2 cellular contexts compared by ENCODE assay signal in genomic region chr4:26094076-26094475, GRCh38.
TF ChIP-seq lines count a peak whose summit lies in the region.

No MANE protein-coding gene starts in this region.

TF ChIP-seq in GM23338, 12 proteins besides CTCF, POLR2A, EP300 and RAD21:
- no peak for TF ChIP-seq ZNF331 (CRISPR knock-in tag; IDR thresholded peaks at IDR 0.05; ENCODE audit: low read depth)
- TF ChIP-seq EZH2phosphoT487 (IDR thresholded peaks at IDR 0.05; ENCODE audit: unreplicated experiment): no peak
- TF ChIP-seq ZNF114 (CRISPR knock-in tag; IDR thresholded peaks at IDR 0.05): no peak
- no peak for TF ChIP-seq JUNB (IDR thresholded peaks at IDR 0.05; ENCODE audit: unreplicated experiment)
- TF ChIP-seq NANOG (IDR thresholded peaks at IDR 0.05; ENCODE audit: borderline replicate concordance): no peak
- TF ChIP-seq STAT1 (IDR thresholded peaks at IDR 0.05; ENCODE audit: unreplicated experiment): no peak
- no peak for TF ChIP-seq ZNF462 (CRISPR knock-in tag; IDR thresholded peaks at IDR 0.05)
- TF ChIP-seq POLR2AphosphoS5 (IDR thresholded peaks at IDR 0.05; ENCODE audit: low read depth): no peak
- TF ChIP-seq CREB1 (CRISPR knock-in tag; IDR thresholded peaks at IDR 0.05; ENCODE audit: low read depth): no peak
- TF ChIP-seq, protein P1, sequence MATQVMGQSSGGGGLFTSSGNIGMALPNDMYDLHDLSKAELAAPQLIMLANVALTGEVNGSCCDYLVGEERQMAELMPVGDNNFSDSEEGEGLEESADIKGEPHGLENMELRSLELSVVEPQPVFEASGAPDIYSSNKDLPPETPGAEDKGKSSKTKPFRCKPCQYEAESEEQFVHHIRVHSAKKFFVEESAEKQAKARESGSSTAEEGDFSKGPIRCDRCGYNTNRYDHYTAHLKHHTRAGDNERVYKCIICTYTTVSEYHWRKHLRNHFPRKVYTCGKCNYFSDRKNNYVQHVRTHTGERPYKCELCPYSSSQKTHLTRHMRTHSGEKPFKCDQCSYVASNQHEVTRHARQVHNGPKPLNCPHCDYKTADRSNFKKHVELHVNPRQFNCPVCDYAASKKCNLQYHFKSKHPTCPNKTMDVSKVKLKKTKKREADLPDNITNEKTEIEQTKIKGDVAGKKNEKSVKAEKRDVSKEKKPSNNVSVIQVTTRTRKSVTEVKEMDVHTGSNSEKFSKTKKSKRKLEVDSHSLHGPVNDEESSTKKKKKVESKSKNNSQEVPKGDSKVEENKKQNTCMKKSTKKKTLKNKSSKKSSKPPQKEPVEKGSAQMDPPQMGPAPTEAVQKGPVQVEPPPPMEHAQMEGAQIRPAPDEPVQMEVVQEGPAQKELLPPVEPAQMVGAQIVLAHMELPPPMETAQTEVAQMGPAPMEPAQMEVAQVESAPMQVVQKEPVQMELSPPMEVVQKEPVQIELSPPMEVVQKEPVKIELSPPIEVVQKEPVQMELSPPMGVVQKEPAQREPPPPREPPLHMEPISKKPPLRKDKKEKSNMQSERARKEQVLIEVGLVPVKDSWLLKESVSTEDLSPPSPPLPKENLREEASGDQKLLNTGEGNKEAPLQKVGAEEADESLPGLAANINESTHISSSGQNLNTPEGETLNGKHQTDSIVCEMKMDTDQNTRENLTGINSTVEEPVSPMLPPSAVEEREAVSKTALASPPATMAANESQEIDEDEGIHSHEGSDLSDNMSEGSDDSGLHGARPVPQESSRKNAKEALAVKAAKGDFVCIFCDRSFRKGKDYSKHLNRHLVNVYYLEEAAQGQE (IDR thresholded peaks at IDR 0.05; ENCODE audit: unreplicated experiment): no peak

TF ChIP-seq in HepG2, 621 proteins besides CTCF, POLR2A, EP300 and RAD21:
- TF ChIP-seq PLRG1 (conservative IDR thresholded peaks at IDR 0.05) (no peak), YEATS2 (CRISPR knock-in tag; IDR thresholded peaks at IDR 0.05; ENCODE audit: borderline replicate concordance) (no peak), TGIF2 (CRISPR knock-in tag; IDR thresholded peaks at IDR 0.05) (no peak), ZNF549 (CRISPR knock-in tag; IDR thresholded peaks at IDR 0.05) (no peak), NFE2 (CRISPR knock-in tag; IDR thresholded peaks at IDR 0.05) (no peak), HNRNPLL (IDR thresholded peaks at IDR 0.05; ENCODE audit: low read depth, low read length, poor library complexity, severe bottlenecking) (no peak), REXO4 (CRISPR knock-in tag; IDR thresholded peaks at IDR 0.05; ENCODE audit: borderline replicate concordance) (no peak), ZNF468 (CRISPR knock-in tag; IDR thresholded peaks at IDR 0.05) (no peak), TEAD2 (CRISPR knock-in tag; IDR thresholded peaks at IDR 0.05) (no peak), HNF1B (CRISPR knock-in tag; IDR thresholded peaks at IDR 0.05) (no peak)
- TF ChIP-seq, protein P2, sequence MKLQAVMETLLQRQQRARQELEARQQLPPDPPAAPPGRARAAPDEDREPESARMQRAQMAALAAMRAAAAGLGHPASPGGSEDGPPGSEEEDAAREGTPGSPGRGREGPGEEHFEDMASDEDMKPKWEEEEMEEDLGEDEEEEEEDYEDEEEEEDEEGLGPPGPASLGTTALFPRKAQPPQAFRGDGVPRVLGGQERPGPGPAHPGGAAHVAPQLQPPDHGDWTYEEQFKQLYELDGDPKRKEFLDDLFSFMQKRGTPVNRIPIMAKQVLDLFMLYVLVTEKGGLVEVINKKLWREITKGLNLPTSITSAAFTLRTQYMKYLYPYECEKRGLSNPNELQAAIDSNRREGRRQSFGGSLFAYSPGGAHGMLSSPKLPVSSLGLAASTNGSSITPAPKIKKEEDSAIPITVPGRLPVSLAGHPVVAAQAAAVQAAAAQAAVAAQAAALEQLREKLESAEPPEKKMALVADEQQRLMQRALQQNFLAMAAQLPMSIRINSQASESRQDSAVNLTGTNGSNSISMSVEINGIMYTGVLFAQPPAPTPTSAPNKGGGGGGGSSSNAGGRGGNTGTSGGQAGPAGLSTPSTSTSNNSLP (IDR thresholded peaks at IDR 0.05; ENCODE audit: low read depth, low read length): no peak
